8 cellular contexts compared by ENCODE assay signal in the genomic region with DNA sequence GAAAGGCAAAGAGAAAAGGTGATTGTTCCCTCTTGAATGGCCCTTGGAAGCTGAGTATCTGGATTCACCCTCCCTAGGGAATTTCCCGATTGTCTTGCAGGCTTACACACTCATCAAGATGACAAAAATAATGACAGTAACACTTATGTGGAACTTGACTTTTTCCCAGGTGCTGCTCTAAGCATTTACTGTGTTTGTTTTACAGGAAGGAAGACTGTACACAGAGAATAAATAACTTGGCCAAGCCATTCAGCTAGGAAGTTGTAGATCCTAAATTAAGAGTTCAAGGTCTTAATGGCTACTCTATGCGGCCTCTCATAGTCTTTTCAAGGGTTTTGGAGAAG. TPM values are rescaled to one million over a fixed set of nuclear protein-coding genes. Genes with fewer than 3 reads are reported as not detected.
DNase-seq lines count a peak whose midpoint lies in the region; ATAC-seq and TF ChIP-seq lines count a peak whose summit lies in the region.

No MANE protein-coding gene starts in this region.

- peaks cover 0 to 16% (median 7%) of the 10 kb centered on the region in 4 donors for H3K4me1 ChIP-seq in tibial artery

- H3K4me3 ChIP-seq in tibial artery: peak overlapping the region; percentile 35 to 50

- H3K27me3 ChIP-seq in tibial artery: peaks cover 0 to 25% of the 10 kb centered on the region in 2 donors

- H3K9me3 Mint-ChIP-seq in activated naive CD4-positive, alpha-beta T cell treated with anti-CD3 and anti-CD28 coated beads, Interleukin-2, amount 10 ng/mL, durations not matched to agents 7 days and 5 days: peaks cover 26% of the 10 kb centered on the region
- H3K9me3 Mint-ChIP-seq in activated T-helper 17 cell treated with anti-CD3 and anti-CD28 coated beads, Interleukin-2, amount 50 U/mL, for 72 hours: no peaks in the 10 kb centered on the region

- DNase-seq in activated naive CD4-positive, alpha-beta T cell treated with anti-CD3 and anti-CD28 coated beads, Interleukin-2, amount 10 ng/mL, durations not matched to agents 7 days and 5 days: no peak
- no peak for DNase-seq in activated naive CD4-positive, alpha-beta T cell treated with anti-CD3 and anti-CD28 coated beads, Interleukin-2, amount 50 U/mL, for 16 hours
- DNase-seq in left colon (no peak), tibial artery (no peak), substantia nigra (lab: John Stamatoyannopoulos, UW) (no peak)

- ATAC-seq in activated T-helper 17 cell treated with anti-CD3 and anti-CD28 coated beads, Interleukin-2, amount 50 U/mL, for 72 hours (replicated peaks): no peak
- ATAC-seq in left colon: peak; percentile 26
- no peak for ATAC-seq in HG02973 (IDR thresholded peaks at IDR 0.05; ENCODE audit: unreplicated experiment)
- ATAC-seq in HG03469 (IDR thresholded peaks at IDR 0.05; ENCODE audit: unreplicated experiment): no peak

- H3K4me3 Mint-ChIP-seq in activated naive CD4-positive, alpha-beta T cell treated with anti-CD3 and anti-CD28 coated beads, Interleukin-2, amount 10 ng/mL, durations not matched to agents 7 days and 5 days: peak overlapping the region; percentile 97
- H3K4me3 Mint-ChIP-seq in activated T-helper 17 cell treated with anti-CD3 and anti-CD28 coated beads, Interleukin-2, amount 50 U/mL, for 72 hours: peak overlapping the region; percentile 90

- H3K27ac ChIP-seq in tibial artery (no peak overlapping the region), substantia nigra (ENCODE audit: low read depth, low read length, poor library complexity, severe bottlenecking) (no peak overlapping the region)

- H3K27me3 Mint-ChIP-seq in activated naive CD4-positive, alpha-beta T cell treated with anti-CD3 and anti-CD28 coated beads, Interleukin-2, amount 10 ng/mL, durations not matched to agents 7 days and 5 days: no peaks in the 10 kb centered on the region
- no peaks in the 10 kb centered on the region for H3K27me3 Mint-ChIP-seq in activated T-helper 17 cell treated with anti-CD3 and anti-CD28 coated beads, Interleukin-2, amount 50 U/mL, for 72 hours

- intact Hi-C loops in left colon (cut with DNase I, micrococcal nuclease): no loop called here
- intact Hi-C loops in tibial artery (cut with DNase I; ENCODE audit: low total_unique reads): no loop called here

- peaks cover 48% of the 10 kb centered on the region for H3K4me1 Mint-ChIP-seq in activated naive CD4-positive, alpha-beta T cell treated with anti-CD3 and anti-CD28 coated beads, Interleukin-2, amount 10 ng/mL, durations not matched to agents 7 days and 5 days
- H3K4me1 Mint-ChIP-seq in activated T-helper 17 cell treated with anti-CD3 and anti-CD28 coated beads, Interleukin-2, amount 50 U/mL, for 72 hours: peaks cover 24% of the 10 kb centered on the region

- peaks cover 0 to 11% (median 10%) of the 10 kb centered on the region in 3 donors for H3K9me3 ChIP-seq in tibial artery

- CTCF ChIA-PET in activated naive CD4-positive, alpha-beta T cell treated with anti-CD3 and anti-CD28 coated beads, Interleukin-2, amount 10 ng/mL, durations not matched to agents 7 days and 5 days (lab: Charles Lee): interaction anchor here (0.9 to 1.8 kb wide), 6 partner anchors 14 to 126 kb away, joined by 3 to 7 read pairs (median 3); no protein-coding TSS in a partner anchor

- H3K27ac Mint-ChIP-seq in activated naive CD4-positive, alpha-beta T cell treated with anti-CD3 and anti-CD28 coated beads, Interleukin-2, amount 10 ng/mL, durations not matched to agents 7 days and 5 days: peak overlapping the region; percentile 83
- H3K27ac Mint-ChIP-seq in activated T-helper 17 cell treated with anti-CD3 and anti-CD28 coated beads, Interleukin-2, amount 50 U/mL, for 72 hours: peak overlapping the region; percentile 84

- TF ChIP-seq CTCF in tibial artery (IDR thresholded peaks at IDR 0.05): no peak

- no peaks in the 10 kb centered on the region for H3K36me3 ChIP-seq in tibial artery

- H3K36me3 Mint-ChIP-seq in activated naive CD4-positive, alpha-beta T cell treated with anti-CD3 and anti-CD28 coated beads, Interleukin-2, amount 10 ng/mL, durations not matched to agents 7 days and 5 days: peaks cover 70% of the 10 kb centered on the region
- peaks cover 29% of the 10 kb centered on the region for H3K36me3 Mint-ChIP-seq in activated T-helper 17 cell treated with anti-CD3 and anti-CD28 coated beads, Interleukin-2, amount 50 U/mL, for 72 hours (ENCODE audit: low read depth)

RNA-seq across cellular contexts. Expression of a gene that starts 0.5 kb away (rescaled TPM):
- total RNA-seq in activated T-helper 17 cell treated with anti-CD3 and anti-CD28 coated beads, Interleukin-2, amount 50 U/mL, for 72 hours: 10 to 100 TPM; 34.6 to 97.7 TPM
- total RNA-seq in left colon: 10 to 100 TPM; 14.7 to 30.1 TPM
